In the genomic region with DNA sequence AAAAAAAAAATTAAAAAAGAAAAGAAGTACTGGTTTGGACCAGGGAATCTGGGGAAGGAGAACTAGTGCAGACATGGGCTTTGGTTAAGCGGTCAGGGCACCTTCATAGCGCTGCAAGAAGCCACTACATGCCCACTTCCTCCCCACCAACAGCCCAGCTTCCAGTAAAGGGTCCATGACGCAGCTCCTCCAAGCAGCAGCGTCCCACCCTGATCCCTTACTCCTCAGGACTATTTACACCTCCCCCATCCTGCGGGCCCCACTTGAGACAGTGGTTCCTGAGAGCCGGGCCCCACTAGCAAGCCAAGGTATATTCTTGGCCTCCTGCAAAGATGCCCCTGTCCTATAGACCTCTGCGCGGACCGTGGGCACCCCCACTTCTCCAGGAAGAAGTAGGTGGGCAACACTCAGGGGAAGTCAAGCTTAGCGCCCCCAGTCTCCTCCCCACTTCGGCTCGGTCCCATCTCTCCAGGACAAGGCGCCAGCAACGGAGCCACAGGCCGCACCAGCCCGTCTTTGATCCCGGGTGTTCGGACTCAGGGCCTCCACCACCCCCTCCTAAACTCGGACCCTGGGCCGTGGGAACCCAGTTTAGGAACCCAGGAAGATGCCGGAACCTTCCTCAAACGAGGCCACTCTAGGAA, we compare ENCODE assay signal across 8 cellular contexts. TPM values are rescaled to one million over a fixed set of nuclear protein-coding genes. Genes with fewer than 3 reads are reported as not detected.
DNase-seq lines count a peak whose midpoint lies in the region; ATAC-seq and TF ChIP-seq lines count a peak whose summit lies in the region.

No MANE protein-coding gene starts in this region.

- no peaks in the 10 kb centered on the region for H3K9me3 Mint-ChIP-seq in activated naive CD8-positive, alpha-beta T cell (ENCODE audit: low read depth)
- H3K9me3 Mint-ChIP-seq in immature natural killer cell: no peaks in the 10 kb centered on the region
- no peaks in the 10 kb centered on the region for H3K9me3 Mint-ChIP-seq in stimulated activated naive CD8-positive, alpha-beta T cell treated with anti-CD3 and anti-CD28 coated beads, Interleukin-15, amount 100 ng/mL, for 72 hours

- peak overlapping the region; percentile 98 for H3K27ac Mint-ChIP-seq in activated naive CD8-positive, alpha-beta T cell
- H3K27ac Mint-ChIP-seq in immature natural killer cell: peak overlapping the region; percentile 96 to 99 (median 98)
- H3K27ac Mint-ChIP-seq in stimulated activated naive CD8-positive, alpha-beta T cell treated with anti-CD3 and anti-CD28 coated beads, Interleukin-15, amount 100 ng/mL, for 72 hours: peak overlapping the region; percentile 96 to 97

- H3K4me3 ChIP-seq in BJ (ENCODE audit: low read depth, low read length): peak overlapping the region; percentile 15

- peaks cover 5% of the 10 kb centered on the region for H3K36me3 ChIP-seq in BJ (ENCODE audit: control insufficient read depth, insufficient read depth, low read length)

- DNase-seq in BJ (ENCODE audit: low read depth) (no peak), immature natural killer cell (peak; percentile 72 to 79 (median 74)), NCI-H524 treated with DMSO at 0.1 percent for 48 hours (lab: John Stamatoyannopoulos, UW) (no peak), epidermal melanocyte (ENCODE audit: insufficient read length, low spot score) (no peak)
- DNase-seq in stimulated activated naive CD8-positive, alpha-beta T cell treated with anti-CD3 and anti-CD28 coated beads, Interleukin-15, amount 100 ng/mL, for 72 hours: peak; percentile 41 to 67

- POLR2A ChIA-PET in BJ (lab: Charles Lee): no interaction called here

- peak; percentile 6 for ATAC-seq in HG02798 (IDR thresholded peaks at IDR 0.05; ENCODE audit: poor library complexity, unreplicated experiment)
- ATAC-seq in stimulated activated naive CD8-positive, alpha-beta T cell treated with anti-CD3 and anti-CD28 coated beads, Interleukin-15, amount 100 ng/mL, for 72 hours: peak; percentile 7
- no peak for ATAC-seq in GM21737 (IDR thresholded peaks at IDR 0.05; ENCODE audit: unreplicated experiment)

- H3K4me1 Mint-ChIP-seq in activated naive CD8-positive, alpha-beta T cell (ENCODE audit: low read depth): peaks cover 23% of the 10 kb centered on the region
- peaks cover 31 to 33% of the 10 kb centered on the region in 2 donors for H3K4me1 Mint-ChIP-seq in immature natural killer cell
- peaks cover 26% of the 10 kb centered on the region for H3K4me1 Mint-ChIP-seq in stimulated activated naive CD8-positive, alpha-beta T cell treated with anti-CD3 and anti-CD28 coated beads, Interleukin-15, amount 100 ng/mL, for 72 hours

- no peaks in the 10 kb centered on the region for H3K27me3 ChIP-seq in BJ (ENCODE audit: control insufficient read depth, insufficient read depth, low read length)

- H3K27me3 Mint-ChIP-seq in activated naive CD8-positive, alpha-beta T cell: no peaks in the 10 kb centered on the region
- H3K27me3 Mint-ChIP-seq in immature natural killer cell (ENCODE audit: low read depth in 3 of 3): peaks cover 2 to 10% (median 8%) of the 10 kb centered on the region in 3 donors
- H3K27me3 Mint-ChIP-seq in stimulated activated naive CD8-positive, alpha-beta T cell treated with anti-CD3 and anti-CD28 coated beads, Interleukin-15, amount 100 ng/mL, for 72 hours: no peaks in the 10 kb centered on the region

- no peaks in the 10 kb centered on the region for H3K36me3 Mint-ChIP-seq in activated naive CD8-positive, alpha-beta T cell
- peaks cover 0 to 4% (median 0%) of the 10 kb centered on the region in 3 donors for H3K36me3 Mint-ChIP-seq in immature natural killer cell

- CTCF ChIA-PET in BJ (lab: Yijun Ruan, JAX): interaction anchor here (1.0 to 2.3 kb wide), 7 partner anchors 9 to 44 kb away, joined by 3 to 9 read pairs (median 4); no protein-coding TSS in a partner anchor

- no peak for TF ChIP-seq CTCF in BJ (IDR thresholded peaks at IDR 0.05; ENCODE audit: insufficient read depth, low read depth, low read length)

- H3K4me3 Mint-ChIP-seq in activated naive CD8-positive, alpha-beta T cell: peak overlapping the region; percentile 97
- peak overlapping the region; percentile 94 to 100 (median 98) for H3K4me3 Mint-ChIP-seq in immature natural killer cell
- peak overlapping the region; percentile 89 to 96 for H3K4me3 Mint-ChIP-seq in stimulated activated naive CD8-positive, alpha-beta T cell treated with anti-CD3 and anti-CD28 coated beads, Interleukin-15, amount 100 ng/mL, for 72 hours

RNA-seq across cellular contexts. Expression of gene PRR14, which starts 0.9 kb away (rescaled TPM):
- polyA plus RNA-seq in BJ (2011; rRNA removed): 5.2 TPM in 2 replicates
- polyA minus RNA-seq in BJ (2011; rRNA and poly(A)+ RNA removed): 2.9 and 3.8 TPM in 2 replicates
- polyA plus RNA-seq in immature natural killer cell: 10 to 100 TPM; 10.6 to 29.5 (median 12.9) TPM

RNA-seq across cellular contexts. Expression of gene FBRS, which starts 8.4 kb away (rescaled TPM):
- polyA plus RNA-seq in BJ (2011; rRNA removed) (7.8 and 9.4 TPM in 2 replicates), immature natural killer cell (1 to 10 TPM in 2 of 3 donors, under 1 TPM in 1; 0.06 to 5.5 (median 1.9) TPM)
- polyA minus RNA-seq in BJ (2011; rRNA and poly(A)+ RNA removed): 14.9 and 15.3 TPM in 2 replicates

RNA-seq across cellular contexts. Expression of gene ZNF689, which starts 39.7 kb away (rescaled TPM):
- polyA plus RNA-seq in BJ (2011; rRNA removed) (3.6 and 4.1 TPM in 2 replicates), immature natural killer cell (10 to 100 TPM in 1 of 3 donors, 1 to 10 TPM in 2; 7.5 to 14.7 (median 8.4) TPM)
- polyA minus RNA-seq in BJ (2011; rRNA and poly(A)+ RNA removed): 4.9 and 10.9 TPM in 2 replicates

RNA-seq across cellular contexts. Expression of gene SRCAP, which starts 49.1 kb away (rescaled TPM):
- polyA plus RNA-seq in BJ (2011; rRNA removed) (3.2 and 4.4 TPM in 2 replicates), immature natural killer cell (10 to 100 TPM in 1 of 3 donors, 1 to 10 TPM in 2; 1.9 to 38.9 (median 2.8) TPM)
- 11.4 and 23.2 TPM in 2 replicates for polyA minus RNA-seq in BJ (2011; rRNA and poly(A)+ RNA removed)

Comparison
In these comparisons a context has a peak if more than half of its experiments do, and no peak if none do; other contexts are left out.
1. DNase-seq: peak in immature natural killer cell (3 of 3) and stimulated activated naive CD8-positive, alpha-beta T cell treated with anti-CD3 and anti-CD28 coated beads, Interleukin-15, amount 100 ng/mL, for 72 hours (2 of 2); none in BJ (single experiment), NCI-H524 treated with DMSO at 0.1 percent for 48 hours (single experiment) and epidermal melanocyte (single experiment).
2. Peak in every context shown above with its lines, with median percentiles within 50 percentile points of each other: H3K27ac Mint-ChIP-seq and H3K4me3 Mint-ChIP-seq.